ENCODE assay signal across 11 cellular contexts in the genomic region with DNA sequence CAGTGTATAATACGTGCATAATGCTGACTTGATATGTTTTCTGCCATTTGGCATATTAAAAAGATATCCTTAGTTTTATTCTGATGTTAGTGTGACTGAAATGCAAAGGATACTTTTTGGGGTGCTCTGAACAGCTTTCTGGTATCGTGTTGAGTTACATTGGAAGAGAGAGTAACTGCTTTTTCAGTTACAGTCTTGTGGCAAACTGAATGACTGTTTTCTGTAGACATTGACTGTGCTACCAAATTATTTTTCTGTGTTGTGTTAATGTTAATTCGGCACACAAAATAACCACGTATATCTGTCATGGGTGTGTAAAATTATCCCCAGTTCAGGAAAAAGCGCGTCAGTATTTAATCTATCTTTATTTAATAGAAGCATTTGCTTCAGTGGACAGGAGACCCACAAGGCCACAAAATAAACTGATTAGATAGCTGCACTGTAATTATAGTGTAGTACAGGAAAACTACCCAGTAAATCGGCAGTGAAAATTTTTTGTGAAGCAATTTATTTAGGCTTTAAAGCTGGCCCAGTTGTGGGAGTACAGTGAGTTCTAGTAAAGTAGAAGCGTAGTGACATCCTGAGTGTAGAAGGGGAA. TPM values are rescaled to one million over a fixed set of nuclear protein-coding genes. Genes with fewer than 3 reads are reported as not detected.
DNase-seq lines count a peak whose midpoint lies in the region; ATAC-seq and TF ChIP-seq lines count a peak whose summit lies in the region.
"Had no signal": no experiment of that assay in that cellular context is flagged by ENCODE, and none has a peak within 500 bp of the region (broad histone marks: within the 10 kb centered on the region; RNA-seq: fewer than 3 reads in every experiment).

No MANE protein-coding gene starts in this region.

- H3K36me3 ChIP-seq in OCI-LY3 (replicated peaks; ENCODE audit: low read depth, low read length), result peaks cover 17% of the 10 kb centered on the region
- H3K36me3 ChIP-seq in psoas muscle (ENCODE audit: insufficient read depth in 1 of 2, low read depth in 1 of 2), result no peaks in the 10 kb centered on the region
- H3K36me3 ChIP-seq: thoracic aorta had no signal

- TF ChIP-seq CTCF in GM12865 (IDR thresholded peaks at IDR 0.05; ENCODE audit: insufficient read depth, low read depth, low read length, missing control alignments), result no peak
- TF ChIP-seq CTCF in OCI-LY3 (IDR thresholded peaks at IDR 0.05; ENCODE audit: low read depth, low read length), result no peak
- no peak for TF ChIP-seq CTCF in dorsolateral prefrontal cortex (IDR thresholded peaks at IDR 0.05 in 54 of 56, conservative IDR thresholded peaks at IDR 0.05 in 2 of 56; ENCODE audit: low read depth in 1 of 56, partially characterized antibody in 56 of 56)
- no peak for TF ChIP-seq CTCF in psoas muscle (IDR thresholded peaks at IDR 0.05)

- no peak overlapping the region for H3K9ac ChIP-seq in OCI-LY3 (ENCODE audit: low read length)

- H3K9me3 ChIP-seq in OCI-LY3 (ENCODE audit: insufficient read depth, low read length), result peaks cover 7% of the 10 kb centered on the region; the same call in 1 of the 2 replicates
- no peaks in the 10 kb centered on the region for H3K9me3 ChIP-seq in psoas muscle
- H3K9me3 ChIP-seq: thoracic aorta had no signal

- peak overlapping the region; percentile 14; the same call in 1 of the 2 replicates for H3K4me2 ChIP-seq in OCI-LY3 (ENCODE audit: low read length)

- WGBS in psoas muscle, 3 donors, result 41 to 63% (median 45%) methylated on average over 8 of the region's 8 CpGs

- H3K79me2 ChIP-seq in OCI-LY3 (ENCODE audit: low read length), result peaks cover 64% of the 10 kb centered on the region

- DNase-seq in GM12865 (ENCODE audit: low read depth), result peak; percentile 32
- no peak for DNase-seq in dorsolateral prefrontal cortex
- DNase-seq in psoas muscle, result no peak
- no peak for DNase-seq in NOMO-1 (lab: John Stamatoyannopoulos, UW; ENCODE audit: unreplicated experiment in 2 of 2)
- DNase-seq: NCI-H446; stimulated activated CD4-positive, alpha-beta T cell treated with anti-CD3 and anti-CD28 coated beads, Interleukin-15, amount 100 ng/mL, for 24 hours had no signal

- H3K4me1 ChIP-seq in OCI-LY3 (ENCODE audit: low read length) (peaks cover 18% of the 10 kb centered on the region), psoas muscle (peaks cover 35% of the 10 kb centered on the region)

- H3K27me3 ChIP-seq in OCI-LY3 (ENCODE audit: low read depth, low read length) (no peaks in the 10 kb centered on the region), dorsolateral prefrontal cortex (no peaks in the 10 kb centered on the region), psoas muscle (ENCODE audit: insufficient read depth in 3 of 3, low read length in 2 of 3) (peaks cover 0 to 2% (median 0%) of the 10 kb centered on the region in 3 donors)

- ATAC-seq in psoas muscle (no peak), HG03521 (IDR thresholded peaks at IDR 0.05; ENCODE audit: unreplicated experiment) (no peak), HG03159 (IDR thresholded peaks at IDR 0.05; ENCODE audit: unreplicated experiment) (no peak), GM18520 (IDR thresholded peaks at IDR 0.05; ENCODE audit: unreplicated experiment) (no peak)

- H3K27ac ChIP-seq in OCI-LY3 (ENCODE audit: low read length) (no peak overlapping the region), dorsolateral prefrontal cortex (peak overlapping the region in 27 of 59 donors; percentile 3 to 67 (median 28)), psoas muscle (peak overlapping the region; percentile 14)
- H3K27ac ChIP-seq: thoracic aorta had no signal

- H4K20me1 ChIP-seq in OCI-LY3 (ENCODE audit: insufficient read depth, low read length), result peaks cover 37% of the 10 kb centered on the region

- intact Hi-C loops in dorsolateral prefrontal cortex (cut with DNase I), result loop anchor here in 1 of 2 donors (10.0 kb wide), 2 partner anchors 100 kb away; no protein-coding TSS in a partner anchor
- intact Hi-C loops in psoas muscle (cut with DNase I), result loop anchor here in 1 of 2 donors (5.0 kb wide), 1 partner anchor 67 kb away; no protein-coding TSS in a partner anchor

- H3K4me3 ChIP-seq in GM12865 (ENCODE audit: low read depth, low read length), result peak overlapping the region; percentile 3; the same call in 1 of the 2 replicates
- H3K4me3 ChIP-seq in OCI-LY3 (ENCODE audit: low read length), result no peak overlapping the region
- H3K4me3 ChIP-seq in dorsolateral prefrontal cortex, result peak overlapping the region in 32 of 59 donors; percentile 0 to 88 (median 13)
- peak overlapping the region; percentile 39 for H3K4me3 ChIP-seq in psoas muscle
- H3K4me3 ChIP-seq: thoracic aorta had no signal

- H2AFZ ChIP-seq in OCI-LY3 (ENCODE audit: low read depth, low read length), result no peak overlapping the region

RNA-seq across cellular contexts. Expression of a gene that starts 2.5 kb away (rescaled TPM):
- total RNA-seq in dorsolateral prefrontal cortex (10 to 100 TPM; 43.6 to 90.9 (median 61.6) TPM), psoas muscle (10 to 100 TPM; 51.4 to 70.4 (median 61.2) TPM)
- 10 to 100 TPM; 37.6 to 85.5 (median 43.9) TPM for polyA plus RNA-seq in psoas muscle
